In genomic region chr4:88110826-88111225, GRCh38 we compare ENCODE assay signal across 27 cellular contexts. TPM values are rescaled to one million over a fixed set of nuclear protein-coding genes. Genes with fewer than 3 reads are reported as not detected.
DNase-seq lines count a peak whose midpoint lies in the region; FAIRE-seq lines count a peak whose summit lies in the region.
"Had no signal": no experiment of that assay in that cellular context is flagged by ENCODE, and none has a peak within 500 bp of the region (broad histone marks: within the 10 kb centered on the region; RNA-seq: fewer than 3 reads in every experiment).

No MANE protein-coding gene starts in this region.

- peaks cover 0 to 2% of the 10 kb centered on the region in 2 donors for H3K36me3 ChIP-seq in small intestine (ENCODE audit: control insufficient read depth in 2 of 2, insufficient read depth in 2 of 2, low read length in 2 of 2)
- H3K36me3 ChIP-seq: adrenal gland, cardiac muscle cell, thoracic aorta had no signal

- FAIRE-seq in small intestine (lab: Jason Lieb, UNC) = no peak
- FAIRE-seq: TTC549 had no signal

- peaks cover 0 to 7% of the 10 kb centered on the region in 2 donors for H3K4me1 ChIP-seq in small intestine (ENCODE audit: control insufficient read depth in 2 of 2, insufficient read depth in 1 of 2, low read depth in 1 of 2, low read length in 1 of 2)

- peak overlapping the region in 1 of 2 donors; percentile 42 for H3K27ac ChIP-seq in small intestine (ENCODE audit: low read depth in 1 of 2, low read length in 1 of 2)
- H3K27ac ChIP-seq: adrenal gland, cardiac muscle cell, dorsolateral prefrontal cortex, heart left ventricle, skin epidermis, thoracic aorta had no signal

- peak; percentile 31 for DNase-seq in DMS 273 (lab: John Stamatoyannopoulos, UW; ENCODE audit: unreplicated experiment)
- no peak for DNase-seq in DMS 273 treated with DMSO at 0.1 percent for 48 hours (lab: John Stamatoyannopoulos, UW)
- DNase-seq in RPMI8226 = peak; percentile 88
- DNase-seq in iris pigment epithelial cell (ENCODE audit: low read depth) = peak; percentile 7
- DNase-seq in small intestine = peak; percentile 27
- DNase-seq in D341Med (ENCODE audit: low spot score) = no peak
- no peak for DNase-seq in HUDEP-2 (lab: John Stamatoyannopoulos, UW; ENCODE audit: unreplicated experiment in 76 of 76)
- no peak for DNase-seq in HK-2 (ENCODE audit: unreplicated experiment)
- DNase-seq: 8988T; activated CD4-positive, alpha-beta T cell treated with anti-CD3 and anti-CD28 coated beads for 4 hours; activated naive CD4-positive, alpha-beta T cell; activated T-cell treated with anti-CD3 and anti-CD28 coated beads, Interleukin-2, amount 50 U/mL, for 4 hours; adrenal gland; CD8-positive, alpha-beta memory T cell; dorsolateral prefrontal cortex; heart left ventricle; NCI-H1417; NCI-H345; NCI-H82; PC-3; SIG-M5; stimulated activated CD4-positive, alpha-beta T cell treated with anti-CD3 and anti-CD28 coated beads, Interleukin-2, amount 100 ng/mL, for 24 hours; stimulated activated naive CD4-positive, alpha-beta T cell treated with Interleukin-2 at 50 U/mL for 16 hours had no signal

- WGBS in small intestine, 3 donors = 11 to 58% (median 36%) methylated on average over 2 of the region's 2 CpGs

- H3K9me3 ChIP-seq in small intestine (ENCODE audit: control insufficient read depth, low read depth) = no peaks in the 10 kb centered on the region
- H3K9me3 ChIP-seq: adrenal gland, heart left ventricle, thoracic aorta had no signal

- H3K4me3 ChIP-seq in small intestine (ENCODE audit: low read depth in 1 of 2, low read length in 2 of 2) = no peak overlapping the region
- H3K4me3 ChIP-seq: adrenal gland, cardiac muscle cell, dorsolateral prefrontal cortex, heart left ventricle, skin epidermis, thoracic aorta had no signal

- H3K27me3 ChIP-seq in small intestine (ENCODE audit: control insufficient read depth in 2 of 2, insufficient read depth in 2 of 2, low read length in 2 of 2) = no peaks in the 10 kb centered on the region
- H3K27me3 ChIP-seq: adrenal gland, cardiac muscle cell, dorsolateral prefrontal cortex, heart left ventricle had no signal

RNA-seq across cellular contexts. Expression of gene ABCG2, which starts 47.6 kb away (rescaled TPM):
- polyA plus RNA-seq in small intestine = 10 to 100 TPM; 11.3 to 37.6 (median 35.9) TPM
- polyA plus RNA-seq: cardiac muscle cell had no signal

Comparison
In these comparisons a context has a peak if more than half of its experiments do, and no peak if none do; other contexts are left out.
1. DNase-seq: peak in DMS 273 (single experiment), RPMI8226 (single experiment), iris pigment epithelial cell (single experiment) and small intestine (single experiment); none in DMS 273 treated with DMSO at 0.1 percent for 48 hours (single experiment), D341Med (single experiment), HUDEP-2 (0 of 76) and HK-2 (single experiment).